ENCODE assay signal across 8 cellular contexts in the genomic region with DNA sequence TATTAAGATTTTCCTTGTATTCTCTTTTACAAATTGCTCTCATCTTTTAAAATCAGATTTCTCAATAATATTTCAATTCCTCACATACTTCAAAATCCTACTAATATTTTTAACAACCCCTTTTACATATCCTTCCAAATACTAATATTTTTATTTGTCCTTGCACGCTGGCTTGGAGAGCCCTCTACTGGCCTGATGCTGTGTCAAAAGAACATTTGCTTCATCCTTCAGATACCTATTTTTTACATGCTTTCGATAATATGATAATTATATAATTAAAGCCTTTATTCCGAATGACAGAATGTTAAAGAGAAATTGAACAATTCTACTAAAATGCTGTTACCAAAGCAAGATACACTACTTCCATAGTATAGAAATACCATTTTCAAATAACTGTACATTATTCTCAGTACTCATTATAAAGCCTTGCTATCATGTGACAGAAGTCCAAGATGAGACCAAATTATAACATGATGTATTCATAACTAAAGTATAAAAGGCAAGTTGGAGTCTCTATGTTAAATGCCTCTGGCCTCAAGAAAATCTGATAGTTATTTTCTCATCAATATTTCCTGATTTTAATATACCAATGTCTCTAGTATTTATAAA. TPM values are rescaled to one million over a fixed set of nuclear protein-coding genes. Genes with fewer than 3 reads are reported as not detected.
A peak's percentile ranks its signal among the peaks of the same experiment; 100 is the strongest.
DNase-seq lines count a peak whose midpoint lies in the region; ATAC-seq and TF ChIP-seq lines count a peak whose summit lies in the region.

No MANE protein-coding gene starts in this region.

- no peak overlapping the region for H3K27ac ChIP-seq in right lobe of liver

- H3K36me3 ChIP-seq in right lobe of liver: no peaks in the 10 kb centered on the region

- 27% methylated on average over 3 of the region's 3 CpGs for WGBS in right lobe of liver (ENCODE audit: insufficient coverage, low coverage, low lambda C conversion rate, missing lambda C conversion rate)

- no peak for TF ChIP-seq POLR2A in right lobe of liver (IDR thresholded peaks at IDR 0.05)

- no peaks in the 10 kb centered on the region for H3K9me3 ChIP-seq in right lobe of liver

- no peak overlapping the region for H3K4me3 ChIP-seq in right lobe of liver

- ATAC-seq in right lobe of liver (peak in 2 of 4 donors; percentile 46 to 52), GM19351 (IDR thresholded peaks at IDR 0.05; ENCODE audit: unreplicated experiment) (no peak)

- H3K27me3 ChIP-seq in right lobe of liver: no peaks in the 10 kb centered on the region

- intact Hi-C loops in right lobe of liver (cut with DNase I): no loop called here

- peak; percentile 61 to 68 (median 64) for TF ChIP-seq CTCF in right lobe of liver (IDR thresholded peaks at IDR 0.05)

- peak; percentile 27 for DNase-seq in NCI-H1694 treated with DMSO at 0.1 percent for 48 hours (lab: John Stamatoyannopoulos, UW)
- DNase-seq in NCI-H1694 (lab: John Stamatoyannopoulos, UW): no peak
- peak; percentile 44 for DNase-seq in NAMALWA (ENCODE audit: low spot score)
- peak; percentile 49 for DNase-seq in astrocyte of the hippocampus (ENCODE audit: low read depth, low spot score)
- DNase-seq in right lobe of liver: no peak
- DNase-seq in activated gamma-delta T cell (lab: John Stamatoyannopoulos, UW): no peak
- no peak for DNase-seq in cortex of kidney (lab: John Stamatoyannopoulos, UW)

- H3K4me1 ChIP-seq in right lobe of liver: no peaks in the 10 kb centered on the region

RNA-seq across cellular contexts. Expression of a gene that starts 39.0 kb away (rescaled TPM):
- total RNA-seq in right lobe of liver: under 1 TPM in 4 of 6 experiments, not detected in 2; 0.12 to 0.25 (median 0.20) TPM

Comparison
In these comparisons a context has a peak if more than half of its experiments do, and no peak if none do; other contexts are left out.
1. DNase-seq: peak in NCI-H1694 treated with DMSO at 0.1 percent for 48 hours (single experiment), NAMALWA (single experiment) and astrocyte of the hippocampus (single experiment); none in NCI-H1694 (single experiment), right lobe of liver (0 of 3), activated gamma-delta T cell (single experiment) and cortex of kidney (single experiment).